ENCODE assay signal across 8 cellular contexts in genomic region chr7:877312-878232, GRCh38. TPM values are rescaled to one million over a fixed set of nuclear protein-coding genes. Genes with fewer than 3 reads are reported as not detected.
DNase-seq lines count a peak whose midpoint lies in the region; ATAC-seq and TF ChIP-seq lines count a peak whose summit lies in the region.

No MANE protein-coding gene starts in this region.

- WGBS in body of pancreas, 2 donors = 2 to 4% methylated on average over 22 to 33 of the region's 47 CpGs
- 15% methylated on average over 47 of the region's 47 CpGs for WGBS in urinary bladder

- H3K4me3 Mint-ChIP-seq in CD14-positive monocyte = peak overlapping the region; percentile 94 to 96
- peak overlapping the region; percentile 84 to 98 (median 92) for H3K4me3 Mint-ChIP-seq in IgD-negative memory B cell

- H3K9me3 Mint-ChIP-seq in CD14-positive monocyte (peaks cover 0 to 5% (median 3%) of the 10 kb centered on the region in 7 donors), IgD-negative memory B cell (no peaks in the 10 kb centered on the region)

- H3K4me1 ChIP-seq in body of pancreas (peaks cover 70% of the 10 kb centered on the region), lower lobe of right lung (peaks cover 52% of the 10 kb centered on the region), urinary bladder (ENCODE audit: insufficient read depth) (no peaks in the 10 kb centered on the region)

- H3K36me3 ChIP-seq in body of pancreas (replicated peaks in 1 of 2; ENCODE audit: insufficient read depth in 1 of 2, low read depth in 2 of 2) (no peaks in the 10 kb centered on the region), lower lobe of right lung (peaks cover 17% of the 10 kb centered on the region), urinary bladder (ENCODE audit: insufficient read depth) (no peaks in the 10 kb centered on the region)

- peaks cover 24% of the 10 kb centered on the region for H3K4me1 Mint-ChIP-seq in CD14-positive monocyte
- H3K4me1 Mint-ChIP-seq in IgD-negative memory B cell = peaks cover 16 to 21% (median 21%) of the 10 kb centered on the region in 3 donors

- H3K9me3 ChIP-seq in body of pancreas (no peaks in the 10 kb centered on the region), lower lobe of right lung (no peaks in the 10 kb centered on the region)

- TF ChIP-seq CTCF in CD14-positive monocyte (IDR thresholded peaks at IDR 0.05) = no peak
- no peak for TF ChIP-seq CTCF in body of pancreas (IDR thresholded peaks at IDR 0.05)
- TF ChIP-seq CTCF in lower lobe of right lung (IDR thresholded peaks at IDR 0.05) = no peak

- H3K27ac Mint-ChIP-seq in CD14-positive monocyte (peak overlapping the region; percentile 78 to 99 (median 91)), IgD-negative memory B cell (peak overlapping the region; percentile 2 to 97 (median 86))

- H3K4me3 ChIP-seq in body of pancreas (peak overlapping the region; percentile 59 to 73), lower lobe of right lung (peak overlapping the region; percentile 68), urinary bladder (ENCODE audit: low read depth, low read length) (peak overlapping the region; percentile 64)

- ATAC-seq in body of pancreas (peak; percentile 6), lower lobe of right lung (peak; percentile 2), HG03457 (IDR thresholded peaks at IDR 0.05; ENCODE audit: unreplicated experiment) (no peak), GM19397 (IDR thresholded peaks at IDR 0.05; ENCODE audit: unreplicated experiment) (no peak)

- H3K27me3 ChIP-seq in body of pancreas = no peaks in the 10 kb centered on the region
- no peaks in the 10 kb centered on the region for H3K27me3 ChIP-seq in lower lobe of right lung (ENCODE audit: low read depth)

- DNase-seq in CD14-positive monocyte (ENCODE audit: low spot score) (no peak), body of pancreas (peak; percentile 61 to 78 (median 74)), lower lobe of right lung (no peak), NCI-H1694 treated with DMSO at 0.1 percent for 48 hours (lab: John Stamatoyannopoulos, UW) (no peak)

- no peak for TF ChIP-seq POLR2A in body of pancreas (IDR thresholded peaks at IDR 0.05)

- H3K36me3 Mint-ChIP-seq in CD14-positive monocyte = peaks cover 9 to 41% of the 10 kb centered on the region in 2 donors
- no peaks in the 10 kb centered on the region for H3K36me3 Mint-ChIP-seq in IgD-negative memory B cell

- peak overlapping the region; percentile 78 to 92 (median 86) for H3K27ac ChIP-seq in body of pancreas
- peak overlapping the region; percentile 82 for H3K27ac ChIP-seq in lower lobe of right lung
- H3K27ac ChIP-seq in urinary bladder (ENCODE audit: low read depth) = peak overlapping the region; percentile 51

- peaks cover 0 to 3% (median 0%) of the 10 kb centered on the region in 3 donors for H3K27me3 Mint-ChIP-seq in CD14-positive monocyte (ENCODE audit: low read depth in 3 of 3)
- H3K27me3 Mint-ChIP-seq in IgD-negative memory B cell = no peaks in the 10 kb centered on the region

- intact Hi-C loops in CD14-positive monocyte (cut with micrococcal nuclease) (loop anchor here (2.0 to 10.0 kb wide), 4 partner anchors 97 to 287 kb away; partner anchors contain the start of genes COX19 (in 1 of the 2) and ZFAND2A (in 1 of the 2)), body of pancreas (cut with DNase I) (no loop called here), lower lobe of right lung (cut with DNase I) (no loop called here)

RNA-seq across cellular contexts. Expression of gene GET4, which starts 1.2 kb away (rescaled TPM):
- 10 to 100 TPM; 20.1 to 25.5 TPM for polyA plus RNA-seq in CD14-positive monocyte
- polyA plus RNA-seq in IgD-negative memory B cell = 31.2 TPM
- total RNA-seq in body of pancreas = 10 to 100 TPM; 34.8 to 42.2 TPM
- 31.7 TPM for total RNA-seq in lower lobe of right lung
- total RNA-seq in urinary bladder = 11.6 TPM
- 42.4 TPM for polyA plus RNA-seq in urinary bladder

RNA-seq across cellular contexts. Expression of gene SUN1, which starts 45.3 kb away (rescaled TPM):
- polyA plus RNA-seq in CD14-positive monocyte = 10 to 100 TPM; 44.2 to 51.5 TPM
- polyA plus RNA-seq in IgD-negative memory B cell = 31.0 TPM
- total RNA-seq in body of pancreas = 100 to 1,000 TPM in 1 of 2 donors, 10 to 100 TPM in 1; 75.8 to 122 TPM
- total RNA-seq in lower lobe of right lung = 111 TPM
- 238 TPM for total RNA-seq in urinary bladder
- polyA plus RNA-seq in urinary bladder = 103 TPM

Comparison
In these comparisons a context has a peak if more than half of its experiments do, and no peak if none do; other contexts are left out.
1. DNase-seq: peak in body of pancreas (4 of 4); none in CD14-positive monocyte (single experiment), lower lobe of right lung (single experiment) and NCI-H1694 treated with DMSO at 0.1 percent for 48 hours (single experiment).
2. ATAC-seq: peak in body of pancreas (single experiment) and lower lobe of right lung (2 of 2); none in HG03457 (single experiment) and GM19397 (single experiment).
3. intact Hi-C loops: an anchor here in CD14-positive monocyte (2.0 to 10.0 kb wide); none called in body of pancreas and lower lobe of right lung.
4. Peak in every context shown above with its lines, with median percentiles within 50 percentile points of each other: H3K27ac ChIP-seq and H3K4me3 ChIP-seq.